In genomic region chr12:124150176-124150575, GRCh38 we compare ENCODE assay signal across 14 cellular contexts.
"Had no signal": no experiment of that assay in that cellular context is flagged by ENCODE, and none has a peak within 500 bp of the region (broad histone marks: within the 10 kb centered on the region; RNA-seq: fewer than 3 reads in every experiment).

No MANE protein-coding gene starts in this region.

- H3K27ac Mint-ChIP-seq: activated T-helper 17 cell treated with anti-CD3 and anti-CD28 coated beads, Interleukin-2, amount 50 U/mL, for 72 hours; dendritic cell treated with granulocyte-macrophage colony-stimulating factor and Interleukin-4, amounts not matched to agents 40 ng/mL and 50 ng/mL, for 4 days; stimulated activated naive CD8-positive, alpha-beta T cell treated with anti-CD3 and anti-CD28 coated beads, Interleukin-15, Interleukin-2, amounts not matched to agents 100 ng/mL and 50 ng/mL, for 24 hours had no signal

- H3K9me3 Mint-ChIP-seq: activated T-helper 17 cell treated with anti-CD3 and anti-CD28 coated beads, Interleukin-2, amount 50 U/mL, for 72 hours; stimulated activated naive CD8-positive, alpha-beta T cell treated with anti-CD3 and anti-CD28 coated beads, Interleukin-15, Interleukin-2, amounts not matched to agents 100 ng/mL and 50 ng/mL, for 24 hours had no signal

- ATAC-seq: activated T-helper 17 cell treated with anti-CD3 and anti-CD28 coated beads, Interleukin-2, amount 50 U/mL, for 72 hours; right lobe of liver had no signal

- H3K4me1 Mint-ChIP-seq: activated T-helper 17 cell treated with anti-CD3 and anti-CD28 coated beads, Interleukin-2, amount 50 U/mL, for 72 hours had no signal

- DNase-seq: activated CD4-positive, alpha-beta T cell treated with anti-CD3 and anti-CD28 coated beads for 1 hour; activated CD4-positive, alpha-beta T cell treated with anti-CD3 and anti-CD28 coated beads, Interleukin-2, amount 50 U/mL, for 48 hours; activated naive CD4-positive, alpha-beta T cell treated with Interleukin-2 at 50 U/mL for 16 hours; cerebellar nuclear complex; foreskin melanocyte; head of caudate nucleus; mesendoderm; ovary; right lobe of liver; T-helper 9 cell; trophoblast cell had no signal

- H3K4me3 Mint-ChIP-seq: activated T-helper 17 cell treated with anti-CD3 and anti-CD28 coated beads, Interleukin-2, amount 50 U/mL, for 72 hours; dendritic cell treated with granulocyte-macrophage colony-stimulating factor and Interleukin-4, amounts not matched to agents 40 ng/mL and 50 ng/mL, for 4 days; stimulated activated naive CD8-positive, alpha-beta T cell treated with anti-CD3 and anti-CD28 coated beads, Interleukin-15, Interleukin-2, amounts not matched to agents 100 ng/mL and 50 ng/mL, for 24 hours had no signal
